Comparison of ENCODE assay signal across 8 cellular contexts in the genomic region with DNA sequence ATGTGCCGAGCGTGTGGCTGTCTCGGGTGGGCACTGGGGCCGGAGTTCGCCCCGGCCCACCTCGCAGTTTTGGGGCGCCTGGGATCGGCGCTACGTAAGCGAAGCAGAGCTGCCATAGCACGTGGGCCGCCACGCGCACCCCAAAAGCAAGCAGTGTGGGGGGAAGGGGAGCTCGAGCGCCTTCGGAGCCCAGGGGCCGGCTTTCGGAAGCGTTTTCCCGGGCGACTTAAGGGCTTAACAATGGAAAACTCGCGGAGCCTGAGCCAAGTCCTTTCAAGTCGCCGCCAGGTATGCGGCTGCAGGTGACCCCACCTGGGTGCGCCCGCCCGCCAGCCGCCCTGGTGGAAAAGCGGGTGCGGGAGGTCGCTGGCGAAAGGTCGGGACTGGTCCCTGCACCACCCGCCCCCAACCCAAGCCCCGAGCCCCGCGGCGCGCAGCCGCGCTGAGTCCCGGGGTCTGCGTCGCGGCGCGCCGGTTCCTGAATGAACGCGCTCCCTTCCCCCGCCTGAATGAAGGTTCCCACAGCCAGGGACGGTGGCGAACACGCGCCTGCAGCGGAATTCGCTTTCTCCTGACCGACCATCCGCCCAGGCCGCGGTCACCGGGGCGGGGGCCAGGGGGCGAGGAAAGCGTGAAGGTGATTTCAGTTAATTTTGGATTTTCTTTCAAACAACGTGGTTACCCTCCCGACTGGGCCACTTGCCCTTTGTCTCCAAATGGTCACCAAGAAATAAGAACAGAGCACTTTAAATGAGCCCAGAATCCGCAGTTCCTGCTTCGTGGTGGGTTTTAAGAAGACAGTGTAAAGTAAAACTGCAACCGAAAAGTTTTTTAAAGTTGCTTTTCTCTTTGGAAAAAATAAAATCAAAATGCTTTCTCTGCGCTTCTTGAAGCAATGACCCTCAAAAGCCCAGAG. TPM values are rescaled to one million over a fixed set of nuclear protein-coding genes. Genes with fewer than 3 reads are reported as not detected.
A peak's percentile ranks its signal among the peaks of the same experiment; 100 is the strongest.
DNase-seq lines count a peak whose midpoint lies in the region; ATAC-seq and TF ChIP-seq lines count a peak whose summit lies in the region.

No MANE protein-coding gene starts in this region.

- H3K27ac ChIP-seq in iPS-18a (ENCODE audit: low read length): peak overlapping the region; percentile 91
- peak overlapping the region in 20 of 21 experiments; percentile 43 to 93 (median 78) for H3K27ac ChIP-seq in skin epidermis

- H3K27me3 ChIP-seq in BE2C: no peaks in the 10 kb centered on the region
- peaks cover 41% of the 10 kb centered on the region for H3K27me3 ChIP-seq in iPS-18a (ENCODE audit: control insufficient read depth, insufficient read depth, low read length)

- H3K4me3 ChIP-seq in BE2C (ENCODE audit: low read depth, low read length) (peak overlapping the region; percentile 95), astrocyte of the cerebellum (ENCODE audit: low read depth, low read length) (peak overlapping the region; percentile 89), iPS-18a (ENCODE audit: low read length) (peak overlapping the region; percentile 74), skin epidermis (peak overlapping the region; percentile 40 to 84 (median 68))

- H3K9ac ChIP-seq in iPS-18a (ENCODE audit: low read length): peak overlapping the region; percentile 79

- DNase-seq in BE2C: peak; percentile 74
- peak; percentile 91 for DNase-seq in HuH-7.5 (ENCODE audit: low spot score)
- DNase-seq in astrocyte of the cerebellum (ENCODE audit: low read depth): no peak

- H3K36me3 ChIP-seq in BE2C: peaks cover 18% of the 10 kb centered on the region
- no peaks in the 10 kb centered on the region for H3K36me3 ChIP-seq in iPS-18a (ENCODE audit: control insufficient read depth, low read depth, low read length)

- in situ Hi-C loops in astrocyte of the cerebellum (cut with HindIII; ENCODE audit: low sequenced_read_pairs): no loop called here

- H3K9me3 ChIP-seq in BE2C (no peaks in the 10 kb centered on the region), iPS-18a (ENCODE audit: control insufficient read depth, low read depth, low read length) (no peaks in the 10 kb centered on the region)

- TF ChIP-seq CTCF in BE2C (IDR thresholded peaks at IDR 0.05; ENCODE audit: low read depth, low read length) (no peak), astrocyte of the cerebellum (IDR thresholded peaks at IDR 0.05; ENCODE audit: low read depth, low read length, missing control alignments) (no peak)

- ATAC-seq in HG03108 (IDR thresholded peaks at IDR 0.05; ENCODE audit: unreplicated experiment) (no peak), GM21526 (IDR thresholded peaks at IDR 0.05; ENCODE audit: low FRiP score, unreplicated experiment) (no peak), GM21381 (IDR thresholded peaks at IDR 0.05; ENCODE audit: unreplicated experiment) (no peak)

- H3K4me1 ChIP-seq in BE2C (peaks cover 6% of the 10 kb centered on the region; the same call in 1 of the 2 replicates), iPS-18a (ENCODE audit: control insufficient read depth, low read depth, low read length) (peaks cover 14% of the 10 kb centered on the region)

RNA-seq across cellular contexts. Expression of a gene that starts 2.7 kb away (rescaled TPM):
- polyA plus RNA-seq in BE2C (2012; ENCODE audit: insufficient read depth, insufficient read length, low read depth): 802 TPM

RNA-seq across cellular contexts. Expression of a gene that starts 36.9 kb away (rescaled TPM):
- polyA plus RNA-seq in BE2C (2012; ENCODE audit: insufficient read depth, insufficient read length, low read depth): 186 TPM
